10 cellular contexts compared by ENCODE assay signal in the genomic region with DNA sequence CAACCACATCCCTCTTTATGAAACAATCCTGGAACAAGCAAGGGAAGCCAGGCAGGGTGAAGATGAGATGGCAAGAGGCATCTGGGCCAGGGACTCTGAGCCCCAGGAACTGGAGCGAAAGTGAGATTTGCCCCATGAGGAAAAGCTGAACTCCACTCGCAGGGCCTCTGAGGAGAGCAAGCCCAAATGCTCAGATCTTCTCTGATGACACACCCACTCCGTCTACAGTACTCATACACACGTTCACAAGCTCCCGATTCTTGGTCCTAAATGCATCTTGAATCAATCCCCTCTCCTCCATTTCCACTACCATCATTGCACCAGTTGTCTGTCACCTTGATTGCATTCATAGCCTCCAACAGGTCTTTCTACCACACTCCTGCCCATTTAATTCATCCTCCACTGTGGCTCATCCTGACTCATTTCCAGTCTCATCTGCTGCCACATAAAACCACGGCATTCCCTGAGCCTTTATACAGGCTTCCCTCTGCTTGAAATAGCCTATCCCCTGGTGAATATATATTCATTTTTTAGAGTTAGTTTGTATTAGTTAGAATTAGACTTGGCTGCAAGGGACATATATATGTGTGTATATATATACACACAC. TPM values are rescaled to one million over a fixed set of nuclear protein-coding genes. Genes with fewer than 3 reads are reported as not detected.
DNase-seq lines count a peak whose midpoint lies in the region; ATAC-seq, FAIRE-seq and TF ChIP-seq lines count a peak whose summit lies in the region.
"Had no signal": no experiment of that assay in that cellular context is flagged by ENCODE, and none has a peak within 500 bp of the region (broad histone marks: within the 10 kb centered on the region; RNA-seq: fewer than 3 reads in every experiment).

No MANE protein-coding gene starts in this region.

- TF ChIP-seq RAD21 in SK-N-SH (IDR thresholded peaks at IDR 0.05; ENCODE audit: low read length): no peak

- ATAC-seq in pancreas: no peak

- H2AFZ ChIP-seq in SK-N-SH (ENCODE audit: low read depth): 0 out of 2 replicates have a peak overlapping the region, but pooled peaks have one; percentile 73

- no peak overlapping the region for H3K4me2 ChIP-seq in SK-N-SH

- H3K9ac ChIP-seq in SK-N-SH: no peak overlapping the region

- H3K36me3 ChIP-seq in SK-N-SH (replicated peaks in 1 of 2; ENCODE audit: control insufficient read depth in 1 of 2, insufficient read depth in 2 of 2, low read length in 1 of 2) (no peaks in the 10 kb centered on the region), pancreas (no peaks in the 10 kb centered on the region)

- TF ChIP-seq CTCF in SK-N-SH (IDR thresholded peaks at IDR 0.05): no peak
- no peak for TF ChIP-seq CTCF in pancreas (IDR thresholded peaks at IDR 0.05)

- no peak for FAIRE-seq in pancreas (lab: Jason Lieb, UNC)

- H4K20me1 ChIP-seq in SK-N-SH (ENCODE audit: insufficient read depth): no peaks in the 10 kb centered on the region

- H3K9me3 ChIP-seq in SK-N-SH (no peaks in the 10 kb centered on the region), pancreas (no peaks in the 10 kb centered on the region)

- peaks cover 8 to 12% of the 10 kb centered on the region in 2 experiments; a peak in 2 of 4 replicates for H3K4me1 ChIP-seq in SK-N-SH (ENCODE audit: control insufficient read depth in 1 of 2, insufficient read depth in 2 of 2, low read depth in 1 of 2, low read length in 1 of 2)
- peaks cover 16 to 21% (median 18%) of the 10 kb centered on the region in 3 donors for H3K4me1 ChIP-seq in pancreas

- H3K27ac ChIP-seq in SK-N-SH (ENCODE audit: low read depth in 2 of 2, low read length in 1 of 2) (peak overlapping the region in 1 of 2 experiments; percentile 44; a peak in 2 of 4 replicates), pancreas (no peak overlapping the region)

- TF ChIP-seq EP300 in SK-N-SH (IDR thresholded peaks at IDR 0.05; ENCODE audit: borderline replicate concordance in 1 of 2, low read depth in 1 of 2, low read length in 1 of 2): no peak

- CTCF ChIA-PET in SK-N-SH (lab: Yijun Ruan, JAX): interaction anchor here (0.7 to 11.4 kb wide), 5 partner anchors 23 to 434 kb away, joined by 3 to 268 read pairs (median 16); a partner anchor contains a TSS

- no peaks in the 10 kb centered on the region for H3K79me2 ChIP-seq in SK-N-SH (ENCODE audit: insufficient read depth)

- H3K4me3 ChIP-seq in SK-N-SH (ENCODE audit: low read depth in 2 of 2, low read length in 1 of 2) (no peak overlapping the region), pancreas (no peak overlapping the region)

- H3F3A ChIP-seq in SK-N-SH (replicated peaks; ENCODE audit: insufficient read depth): peaks cover 11% of the 10 kb centered on the region

- WGBS in SK-N-SH (ENCODE audit: low lambda C conversion rate): 60% methylated on average over 6 of the region's 6 CpGs
- 72 to 80% methylated on average over 6 of the region's 6 CpGs for WGBS in pancreas, 2 donors

- H3K27me3 ChIP-seq in SK-N-SH (ENCODE audit: insufficient read depth): no peaks in the 10 kb centered on the region
- no peaks in the 10 kb centered on the region for H3K27me3 ChIP-seq in pancreas

- no peaks in the 10 kb centered on the region for H3K9me2 ChIP-seq in SK-N-SH

- peak; percentile 78 for DNase-seq in EH (ENCODE audit: low read depth)
- DNase-seq in SK-N-SH: no peak
- peak; percentile 48 for DNase-seq in iris pigment epithelial cell (ENCODE audit: low read depth)
- no peak for DNase-seq in cardiac septum (ENCODE audit: low spot score)
- no peak for DNase-seq in pancreas
- no peak for DNase-seq in NCI-H2029 treated with DMSO at 0.1 percent for 48 hours (lab: John Stamatoyannopoulos, UW)
- DNase-seq: activated CD4-positive, alpha-beta T cell treated with anti-CD3 and anti-CD28 coated beads for 4 hours; CD4-positive, CD25-positive, alpha-beta regulatory T cell; NCI-H524 had no signal

- POLR2A ChIA-PET in SK-N-SH (lab: Yijun Ruan, JAX): no interaction called here

- intact Hi-C loops in cardiac septum (cut with DNase I) (loop anchor here (2.0 to 5.0 kb wide), 2 partner anchors 84 to 430 kb away; no protein-coding TSS in a partner anchor), pancreas (cut with DNase I) (loop anchor here in 1 of 3 donors (5.0 to 10.0 kb wide), 2 partner anchors 39 to 312 kb away; no protein-coding TSS in a partner anchor)

TF ChIP-seq in SK-N-SH, 30 proteins besides CTCF, POLR2A, EP300 and RAD21:
- peak; percentile 45 for TF ChIP-seq TCF12 (IDR thresholded peaks at IDR 0.05)
- peak; percentile 74; the same call in 1 of the 2 replicates for TF ChIP-seq FOSL2 (IDR thresholded peaks at IDR 0.05; ENCODE audit: borderline replicate concordance, low read depth)
- TF ChIP-seq TAF1 (IDR thresholded peaks at IDR 0.05; ENCODE audit: borderline replicate concordance, low read depth, low read length): no peak
- TF ChIP-seq NFIC (IDR thresholded peaks at IDR 0.05; ENCODE audit: borderline replicate concordance): 0 out of 2 replicates have a peak, but pooled peaks have one; percentile 17
- no peak for TF ChIP-seq SMC3 (IDR thresholded peaks at IDR 0.05; ENCODE audit: low read depth, low read length)
- TF ChIP-seq, protein P1, sequence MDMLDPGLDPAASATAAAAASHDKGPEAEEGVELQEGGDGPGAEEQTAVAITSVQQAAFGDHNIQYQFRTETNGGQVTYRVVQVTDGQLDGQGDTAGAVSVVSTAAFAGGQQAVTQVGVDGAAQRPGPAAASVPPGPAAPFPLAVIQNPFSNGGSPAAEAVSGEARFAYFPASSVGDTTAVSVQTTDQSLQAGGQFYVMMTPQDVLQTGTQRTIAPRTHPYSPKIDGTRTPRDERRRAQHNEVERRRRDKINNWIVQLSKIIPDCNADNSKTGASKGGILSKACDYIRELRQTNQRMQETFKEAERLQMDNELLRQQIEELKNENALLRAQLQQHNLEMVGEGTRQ (IDR thresholded peaks at IDR 0.05; ENCODE audit: borderline replicate concordance, low read depth, low read length): no peak
- TF ChIP-seq, protein P2, sequence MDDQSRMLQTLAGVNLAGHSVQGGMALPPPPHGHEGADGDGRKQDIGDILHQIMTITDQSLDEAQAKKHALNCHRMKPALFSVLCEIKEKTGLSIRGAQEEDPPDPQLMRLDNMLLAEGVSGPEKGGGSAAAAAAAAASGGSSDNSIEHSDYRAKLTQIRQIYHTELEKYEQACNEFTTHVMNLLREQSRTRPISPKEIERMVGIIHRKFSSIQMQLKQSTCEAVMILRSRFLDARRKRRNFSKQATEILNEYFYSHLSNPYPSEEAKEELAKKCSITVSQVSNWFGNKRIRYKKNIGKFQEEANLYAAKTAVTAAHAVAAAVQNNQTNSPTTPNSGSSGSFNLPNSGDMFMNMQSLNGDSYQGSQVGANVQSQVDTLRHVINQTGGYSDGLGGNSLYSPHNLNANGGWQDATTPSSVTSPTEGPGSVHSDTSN (IDR thresholded peaks at IDR 0.05): peak; percentile 45
- no peak for TF ChIP-seq TEAD4 (IDR thresholded peaks at IDR 0.05; ENCODE audit: borderline replicate concordance, insufficient read depth)
- no peak; the same call in 1 of the 2 replicates for TF ChIP-seq JUND (IDR thresholded peaks at IDR 0.05)
TF ChIP-seq in SK-N-SH: peak in this region for 4.

RNA-seq across cellular contexts. Expression of a gene that starts 1.3 kb away (rescaled TPM):
- polyA plus RNA-seq in SK-N-SH (2012; rRNA removed) (not detected in 2 replicates), pancreas (1 to 10 TPM; 1.3 to 4.0 TPM)
- not detected in 2 replicates for polyA plus RNA-seq in SK-N-SH (2012; cell fraction: cytosol; rRNA removed)
- not detected in 2 replicates for polyA plus RNA-seq in SK-N-SH (2012; cell fraction: nucleus; rRNA removed)
- total RNA-seq in cardiac septum (not detected), pancreas (1 to 10 TPM in 1 of 6 donors, under 1 TPM in 3, not detected in 2; 0.60 to 1.5 (median 0.81) TPM)
- total RNA-seq: CD4-positive, CD25-positive, alpha-beta regulatory T cell; skeletal muscle tissue had no signal
- polyA plus RNA-seq: CD4-positive, CD25-positive, alpha-beta regulatory T cell had no signal

RNA-seq across cellular contexts. Expression of a gene that starts 5.1 kb away (rescaled TPM):
- 52.4 and 69.2 TPM in 2 replicates for polyA plus RNA-seq in SK-N-SH (2012; rRNA removed)
- polyA plus RNA-seq in SK-N-SH (2012; cell fraction: cytosol; rRNA removed): 66.4 and 72.4 TPM in 2 replicates
- polyA plus RNA-seq in SK-N-SH (2012; cell fraction: nucleus; rRNA removed): 39.0 and 68.7 TPM in 2 replicates
- total RNA-seq in cardiac septum: 24.8 TPM
- total RNA-seq in pancreas: 10 to 100 TPM; 15.9 to 35.5 (median 23.4) TPM
- polyA plus RNA-seq in pancreas: 10 to 100 TPM; 10.8 to 16.6 TPM

RNA-seq across cellular contexts. Expression of a gene that starts 20.2 kb away (rescaled TPM):
- 15.5 and 15.9 TPM in 2 replicates for polyA plus RNA-seq in SK-N-SH (2012; rRNA removed)
- polyA plus RNA-seq in SK-N-SH (2012; cell fraction: cytosol; rRNA removed): 14.7 and 17.3 TPM in 2 replicates
- polyA plus RNA-seq in SK-N-SH (2012; cell fraction: nucleus; rRNA removed): 20.6 and 23.7 TPM in 2 replicates
- total RNA-seq in cardiac septum: 8.3 TPM
- 1 to 10 TPM; 5.2 to 8.5 (median 6.2) TPM for total RNA-seq in pancreas
- polyA plus RNA-seq in pancreas: 10 to 100 TPM; 10.0 to 15.6 TPM

RNA-seq across cellular contexts. Expression of a gene that starts 30.1 kb away (rescaled TPM):
- polyA plus RNA-seq in SK-N-SH (2012; rRNA removed) (not detected in 2 replicates), pancreas (under 1 TPM in 1 of 2 donors, not detected in 1; 0.33 TPM)
- not detected in 2 replicates for polyA plus RNA-seq in SK-N-SH (2012; cell fraction: cytosol; rRNA removed)
- not detected in 2 replicates for polyA plus RNA-seq in SK-N-SH (2012; cell fraction: nucleus; rRNA removed)
- total RNA-seq in cardiac septum (not detected), pancreas (not detected)
- total RNA-seq: CD4-positive, CD25-positive, alpha-beta regulatory T cell had no signal
- polyA plus RNA-seq: CD4-positive, CD25-positive, alpha-beta regulatory T cell had no signal

RNA-seq across cellular contexts. Expression of a gene that starts 36.7 kb away (rescaled TPM):
- not detected in 2 replicates for polyA plus RNA-seq in SK-N-SH (2012; rRNA removed)
- 8.5 TPM in 1 of 2 replicates, not detected in the other for polyA plus RNA-seq in SK-N-SH (2012; cell fraction: cytosol; rRNA removed)
- 0.51 TPM in 1 of 2 replicates, not detected in the other for polyA plus RNA-seq in SK-N-SH (2012; cell fraction: nucleus; rRNA removed)
- not detected for total RNA-seq in cardiac septum
- total RNA-seq in pancreas: 1 to 10 TPM in 1 of 6 donors, not detected in 5; 3.7 TPM
- polyA plus RNA-seq in pancreas: 1 to 10 TPM in 1 of 2 donors, not detected in 1; 2.9 TPM
- total RNA-seq: CD4-positive, CD25-positive, alpha-beta regulatory T cell; skeletal muscle tissue had no signal
- polyA plus RNA-seq: CD4-positive, CD25-positive, alpha-beta regulatory T cell had no signal

Comparison
In these comparisons a context has a peak if more than half of its experiments do, and no peak if none do; other contexts are left out.
1. DNase-seq: peak in EH (single experiment) and iris pigment epithelial cell (single experiment); none in SK-N-SH (single experiment), cardiac septum (single experiment), pancreas (0 of 6) and NCI-H2029 treated with DMSO at 0.1 percent for 48 hours (single experiment).